ENCODE assay signal across 1 cellular context in the genomic region with DNA sequence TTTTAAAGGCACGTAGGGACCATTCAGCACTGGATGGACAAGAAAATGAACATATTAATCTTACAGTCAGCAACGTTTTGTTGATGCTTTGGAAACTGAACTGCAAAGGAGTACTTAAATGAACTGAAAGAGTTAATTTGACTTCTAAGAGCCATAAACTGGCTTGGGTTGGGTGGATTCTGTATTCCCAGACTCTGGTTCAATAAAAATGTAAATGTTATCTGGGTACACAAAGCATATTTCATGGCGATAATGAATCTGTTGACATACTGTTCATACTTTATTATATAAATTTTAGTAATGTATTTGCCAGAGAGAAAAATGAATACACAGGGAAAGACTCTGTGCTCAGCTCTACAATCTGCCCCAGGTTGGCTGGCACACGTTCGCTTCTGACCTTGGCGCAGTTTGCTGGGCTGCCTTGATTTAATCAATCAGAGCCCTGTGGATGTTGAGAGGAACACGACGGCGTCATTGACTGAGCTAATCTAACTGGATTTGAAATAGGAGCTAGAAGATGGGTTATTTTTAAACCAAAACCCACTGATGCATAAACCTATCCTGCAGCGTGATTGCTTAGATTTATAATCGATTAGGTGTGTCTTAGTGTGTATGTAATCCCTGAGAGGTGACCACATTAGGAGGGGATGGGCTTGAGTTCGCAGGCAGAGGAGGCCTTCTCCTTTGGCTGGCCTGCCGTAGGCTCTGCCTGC.
TF ChIP-seq lines count a peak whose summit lies in the region.

No MANE protein-coding gene starts in this region.

TF ChIP-seq in SK-N-SH treated with all-trans-retinoic acid at 6 μM for 48 hours, 23 proteins besides CTCF, POLR2A, EP300 and RAD21 (continued from another document):
- TF ChIP-seq, protein P1, sequence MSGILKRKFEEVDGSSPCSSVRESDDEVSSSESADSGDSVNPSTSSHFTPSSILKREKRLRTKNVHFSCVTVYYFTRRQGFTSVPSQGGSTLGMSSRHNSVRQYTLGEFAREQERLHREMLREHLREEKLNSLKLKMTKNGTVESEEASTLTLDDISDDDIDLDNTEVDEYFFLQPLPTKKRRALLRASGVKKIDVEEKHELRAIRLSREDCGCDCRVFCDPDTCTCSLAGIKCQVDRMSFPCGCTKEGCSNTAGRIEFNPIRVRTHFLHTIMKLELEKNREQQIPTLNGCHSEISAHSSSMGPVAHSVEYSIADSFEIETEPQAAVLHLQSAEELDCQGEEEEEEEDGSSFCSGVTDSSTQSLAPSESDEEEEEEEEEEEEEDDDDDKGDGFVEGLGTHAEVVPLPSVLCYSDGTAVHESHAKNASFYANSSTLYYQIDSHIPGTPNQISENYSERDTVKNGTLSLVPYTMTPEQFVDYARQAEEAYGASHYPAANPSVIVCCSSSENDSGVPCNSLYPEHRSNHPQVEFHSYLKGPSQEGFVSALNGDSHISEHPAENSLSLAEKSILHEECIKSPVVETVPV (CRISPR knock-in tag; IDR thresholded peaks at IDR 0.05): no peak
- no peak for TF ChIP-seq CSDC2 (CRISPR knock-in tag; IDR thresholded peaks at IDR 0.05)
- TF ChIP-seq TOX (CRISPR knock-in tag; IDR thresholded peaks at IDR 0.05; ENCODE audit: borderline replicate concordance): no peak
- TF ChIP-seq TCF4 (CRISPR knock-in tag; IDR thresholded peaks at IDR 0.05; ENCODE audit: borderline replicate concordance): no peak
- TF ChIP-seq ISL1 (CRISPR knock-in tag; IDR thresholded peaks at IDR 0.05): no peak
- no peak for TF ChIP-seq OSR1 (CRISPR knock-in tag; IDR thresholded peaks at IDR 0.05)
